Comparison of ENCODE assay signal across 29 cellular contexts in genomic region chr12:52210925-52211650, GRCh38. TPM values are rescaled to one million over a fixed set of nuclear protein-coding genes. Genes with fewer than 3 reads are reported as not detected.
A peak's percentile ranks its signal among the peaks of the same experiment; 100 is the strongest.
DNase-seq lines count a peak whose midpoint lies in the region; ATAC-seq, FAIRE-seq and TF ChIP-seq lines count a peak whose summit lies in the region.
"Had no signal": no experiment of that assay in that cellular context is flagged by ENCODE, and none has a peak within 500 bp of the region (broad histone marks: within the 10 kb centered on the region; RNA-seq: fewer than 3 reads in every experiment).

No MANE protein-coding gene starts in this region.

- no peak overlapping the region for H3K4me3 ChIP-seq in keratinocyte (ENCODE audit: control insufficient read depth in 2 of 3, extremely low read depth in 1 of 3, insufficient read depth in 2 of 3, low read depth in 1 of 3, low read length in 3 of 3)
- H3K4me3 ChIP-seq in tibial artery, result no peak overlapping the region
- H3K4me3 ChIP-seq: adrenal gland, colonic mucosa, GM12878, lung had no signal

- DNase-seq in Right ventricle myocardium superior (peak; percentile 23), left ventricle myocardium superior (no peak), RWPE1 (ENCODE audit: low spot score) (no peak), keratinocyte (ENCODE audit: low read depth, low spot score) (no peak), tibial artery (peak; percentile 12 to 53), left lobe of liver (ENCODE audit: low spot score) (no peak), mucosa of gallbladder (ENCODE audit: low spot score) (no peak)
- DNase-seq in activated CD4-positive, CD25-positive, alpha-beta regulatory T cell (lab: John Stamatoyannopoulos, UW), result no peak
- DNase-seq: ACHN; activated B cell treated with CpG ODN at 0.5 μM for 24 hours; activated CD4-positive, alpha-beta T cell treated with anti-CD3 and anti-CD28 coated beads, Interleukin-2, amount 50 U/mL, for 48 hours; activated effector memory CD4-positive, alpha-beta T cell treated with anti-CD3 and anti-CD28 coated beads, Interleukin-2, amount 50 U/mL, for 16 hours; activated T-cell treated with anti-CD3 and anti-CD28 coated beads for 4 hours; C1 segment of cervical spinal cord; colonic mucosa; MV-4-11; NCI-H146; NCI-H2171 treated with DMSO at 0.1 percent for 48 hours; NCI-H526; small intestine; substantia nigra had no signal

- no peak overlapping the region for H3K9ac ChIP-seq in keratinocyte (ENCODE audit: control insufficient read depth, extremely low read depth, insufficient read depth, low read length)
- H3K9ac ChIP-seq: KMS-11 had no signal

- TF ChIP-seq CTCF in RWPE1 (conservative IDR thresholded peaks at IDR 0.05; ENCODE audit: low read depth) (no peak), keratinocyte (optimal IDR thresholded peaks at IDR 0.05 in 1 of 3, IDR thresholded peaks at IDR 0.05 in 1 of 3, conservative IDR thresholded peaks at IDR 0.05 in 1 of 3; ENCODE audit: extremely low read depth in 1 of 3, insufficient read depth in 2 of 3, low read length in 3 of 3) (no peak), tibial artery (IDR thresholded peaks at IDR 0.05) (no peak)

- H4K20me1 ChIP-seq in keratinocyte (ENCODE audit: control insufficient read depth, extremely low read depth, insufficient read depth, low read length), result no peaks in the 10 kb centered on the region

- CTCF ChIA-PET in RWPE1 (lab: Yijun Ruan, JAX), result interaction anchor here (0.6 to 1.6 kb wide), 3 partner anchors 21 to 1486 kb away, joined by 5 to 7 read pairs (median 5); no protein-coding TSS in a partner anchor

- H2AFZ ChIP-seq in keratinocyte (ENCODE audit: control insufficient read depth, low read length), result no peak overlapping the region

- no peaks in the 10 kb centered on the region for H3K79me2 ChIP-seq in keratinocyte (ENCODE audit: control insufficient read depth, insufficient read depth, low read length)

- dilution Hi-C loops in keratinocyte (cut with MboI; ENCODE audit: extremely low pct_ligation_motif_present, low sequenced_read_pairs), result no loop called here

- H3K27me3 ChIP-seq in keratinocyte (ENCODE audit: control insufficient read depth, extremely low read depth, insufficient read depth, low read length) (no peaks in the 10 kb centered on the region), tibial artery (no peaks in the 10 kb centered on the region)
- H3K27me3 ChIP-seq: adrenal gland, colonic mucosa, neutrophil had no signal

- H3K4me2 ChIP-seq in keratinocyte (ENCODE audit: control insufficient read depth, extremely low read depth, insufficient read depth, low read depth, low read length), result peak overlapping the region; percentile 13
- H3K4me2 ChIP-seq: KMS-11 had no signal

- ATAC-seq in Right ventricle myocardium superior (ENCODE audit: poor library complexity), result no peak
- no peak for ATAC-seq in left ventricle myocardium superior
- no peak for ATAC-seq in left lobe of liver
- ATAC-seq: GM12878 had no signal

- FAIRE-seq in keratinocyte (lab: Jason Lieb, UNC), result no peak
- FAIRE-seq: GM12878, H1, islet of Langerhans, small intestine, urothelium cell line had no signal

- intact Hi-C loops in Right ventricle myocardium superior (cut with DNase I) (loop anchor here (5.0 to 10.0 kb wide), 2 partner anchors 66 to 114 kb away; partner anchors contain the start of gene KRT83), left ventricle myocardium superior (cut with micrococcal nuclease) (no loop called here), tibial artery (cut with DNase I; ENCODE audit: low total_unique reads) (no loop called here)

- peaks cover 71% of the 10 kb centered on the region for H3K4me1 ChIP-seq in keratinocyte (ENCODE audit: control insufficient read depth, extremely low read depth, insufficient read depth, low read length)
- H3K4me1 ChIP-seq in tibial artery, result peaks cover 0 to 36% (median 6%) of the 10 kb centered on the region in 4 donors
- H3K4me1 ChIP-seq: colonic mucosa had no signal

- POLR2A ChIA-PET in RWPE1 (lab: Yijun Ruan, JAX; ENCODE audit: low non-redundant PET), result no interaction called here

- H3K9me1 ChIP-seq in keratinocyte (ENCODE audit: control insufficient read depth, extremely low read depth, insufficient read depth, low read length), result no peaks in the 10 kb centered on the region

- H3K36me3 ChIP-seq in keratinocyte (ENCODE audit: control insufficient read depth in 2 of 2, extremely low read depth in 1 of 2, insufficient read depth in 2 of 2, low read length in 2 of 2), result no peaks in the 10 kb centered on the region
- H3K36me3 ChIP-seq in tibial artery, result no peaks in the 10 kb centered on the region
- H3K36me3 ChIP-seq: adrenal gland, colonic mucosa, neutrophil had no signal

- H3K27ac ChIP-seq in RWPE1, result peak overlapping the region; percentile 78
- peak overlapping the region; percentile 63 for H3K27ac ChIP-seq in keratinocyte (ENCODE audit: control insufficient read depth, insufficient read depth, low read length)
- H3K27ac ChIP-seq in tibial artery, result no peak overlapping the region
- H3K27ac ChIP-seq: colonic mucosa, KMS-11, neutrophil had no signal

- H3K9me3 ChIP-seq in keratinocyte (ENCODE audit: control insufficient read depth, low read depth, low read length) (no peaks in the 10 kb centered on the region), tibial artery (no peaks in the 10 kb centered on the region)
- H3K9me3 ChIP-seq: adrenal gland, colonic mucosa, neutrophil had no signal

RNA-seq across cellular contexts. Expression of gene KRT80, which starts 19.3 kb away (rescaled TPM):
- total RNA-seq in Right ventricle myocardium superior (not detected), left ventricle myocardium superior (not detected), left lobe of liver (0.28 TPM), mucosa of gallbladder (15.5 TPM)
- polyA plus RNA-seq in keratinocyte, result 3.3 to 7.2 TPM (median 4.1 TPM) in 3 replicates
- polyA plus RNA-seq in keratinocyte (2011; ENCODE audit: low read depth), result 109 TPM
- 4.2 and 7.4 TPM in 2 replicates for polyA plus RNA-seq in keratinocyte (2011; cell fraction: cytosol; rRNA removed)
- 7.3 and 11.7 TPM in 2 replicates for polyA plus RNA-seq in keratinocyte (2011; cell fraction: nucleus; rRNA removed)
- polyA plus RNA-seq in keratinocyte (2012; ENCODE audit: low replicate concordance), result 7.1 and 246 TPM in 2 replicates
- 4.3 to 10.4 TPM (median 6.0 TPM) in 3 replicates for polyA minus RNA-seq in keratinocyte
- polyA minus RNA-seq in keratinocyte (2011; cell fraction: cytosol; rRNA and poly(A)+ RNA removed), result 7.9 TPM
- polyA minus RNA-seq in keratinocyte (2011; cell fraction: nucleus; rRNA and poly(A)+ RNA removed), result 6.9 and 10.4 TPM in 2 replicates
- total RNA-seq: activated B cell treated with CpG ODN at 0.5 μM for 24 hours, GM12878, H1 had no signal

RNA-seq across cellular contexts. Expression of gene KRT7, which starts 22.0 kb away (rescaled TPM):
- total RNA-seq in Right ventricle myocardium superior (0.59 TPM), left ventricle myocardium superior (0.69 TPM), left lobe of liver (18.8 TPM), mucosa of gallbladder (335 TPM)
- polyA plus RNA-seq in keratinocyte, result 112 to 224 TPM (median 117 TPM) in 3 replicates
- 24.1 TPM for polyA plus RNA-seq in keratinocyte (2011; ENCODE audit: low read depth)
- polyA plus RNA-seq in keratinocyte (2011; cell fraction: cytosol; rRNA removed), result 212 and 224 TPM in 2 replicates
- polyA plus RNA-seq in keratinocyte (2011; cell fraction: nucleus; rRNA removed), result 226 and 228 TPM in 2 replicates
- 12.2 and 287 TPM in 2 replicates for polyA plus RNA-seq in keratinocyte (2012; ENCODE audit: low replicate concordance)
- 128 to 386 TPM (median 130 TPM) in 3 replicates for polyA minus RNA-seq in keratinocyte
- polyA minus RNA-seq in keratinocyte (2011; cell fraction: cytosol; rRNA and poly(A)+ RNA removed), result 274 TPM
- 101 and 129 TPM in 2 replicates for polyA minus RNA-seq in keratinocyte (2011; cell fraction: nucleus; rRNA and poly(A)+ RNA removed)

Comparison
In these comparisons a context has a peak if more than half of its experiments do, and no peak if none do; other contexts are left out.
1. DNase-seq: peak in Right ventricle myocardium superior (single experiment) and tibial artery (2 of 2); none in left ventricle myocardium superior (single experiment), RWPE1 (single experiment), keratinocyte (single experiment), left lobe of liver (single experiment), activated CD4-positive, CD25-positive, alpha-beta regulatory T cell (0 of 4) and mucosa of gallbladder (single experiment).
2. H3K27ac ChIP-seq: peak in RWPE1 (single experiment) and keratinocyte (single experiment); none in tibial artery (0 of 2).
3. RNA of gene KRT80, which starts 19.3 kb away (total RNA-seq): 15.5 TPM in mucosa of gallbladder (single experiment); 0.28 TPM in left lobe of liver (single experiment), not detected in left ventricle myocardium superior (single experiment) and not detected in Right ventricle myocardium superior (single experiment); every median in the first group is over 10 times any median in the second.
4. RNA of gene KRT7, which starts 22.0 kb away (total RNA-seq): 335 TPM in mucosa of gallbladder (single experiment); 18.8 TPM in left lobe of liver (single experiment), 0.69 TPM in left ventricle myocardium superior (single experiment) and 0.59 TPM in Right ventricle myocardium superior (single experiment); every median in the first group is over 10 times any median in the second.